8 cellular contexts compared by ENCODE assay signal in the genomic region with DNA sequence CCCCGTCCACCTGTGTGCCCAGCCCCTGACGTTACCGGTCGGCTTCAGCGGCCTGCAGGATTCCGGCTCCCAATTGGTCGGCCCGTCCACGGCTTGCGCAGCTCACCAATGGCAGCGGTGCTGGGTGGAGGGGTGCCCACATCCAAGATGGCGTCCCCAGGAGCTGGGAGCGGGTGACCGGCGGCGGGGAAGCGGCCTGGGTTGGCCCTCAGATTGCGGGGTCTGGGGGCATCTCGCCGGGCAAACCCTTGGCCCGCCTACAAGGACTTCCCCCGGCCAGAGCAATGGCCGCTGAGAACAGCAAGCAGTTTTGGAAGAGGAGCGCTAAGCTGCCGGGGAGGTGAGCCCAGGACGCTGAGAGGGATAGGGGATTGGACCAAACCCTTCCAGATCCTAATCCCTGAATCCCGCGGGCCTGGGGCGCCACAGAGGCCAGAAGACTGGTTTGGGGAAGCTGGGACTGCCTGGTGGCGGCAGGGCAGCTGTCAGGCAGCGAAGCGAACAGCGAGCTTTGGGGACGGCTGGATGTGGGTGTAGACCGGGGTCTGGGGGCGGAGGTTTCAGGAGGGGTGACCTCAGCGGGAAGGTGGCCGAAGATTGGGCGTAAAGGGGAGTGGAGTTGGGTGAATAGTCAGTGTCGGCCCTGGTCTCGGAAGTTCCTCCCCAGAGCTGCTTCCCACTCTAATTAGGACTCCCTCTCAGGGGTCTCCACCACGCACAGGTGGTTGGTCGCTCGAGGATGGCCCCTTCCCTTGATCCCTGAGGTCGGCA. TPM values are rescaled to one million over a fixed set of nuclear protein-coding genes. Genes with fewer than 3 reads are reported as not detected.
A peak's percentile ranks its signal among the peaks of the same experiment; 100 is the strongest.
DNase-seq lines count a peak whose midpoint lies in the region; ATAC-seq and TF ChIP-seq lines count a peak whose summit lies in the region.

A gene with protein sequence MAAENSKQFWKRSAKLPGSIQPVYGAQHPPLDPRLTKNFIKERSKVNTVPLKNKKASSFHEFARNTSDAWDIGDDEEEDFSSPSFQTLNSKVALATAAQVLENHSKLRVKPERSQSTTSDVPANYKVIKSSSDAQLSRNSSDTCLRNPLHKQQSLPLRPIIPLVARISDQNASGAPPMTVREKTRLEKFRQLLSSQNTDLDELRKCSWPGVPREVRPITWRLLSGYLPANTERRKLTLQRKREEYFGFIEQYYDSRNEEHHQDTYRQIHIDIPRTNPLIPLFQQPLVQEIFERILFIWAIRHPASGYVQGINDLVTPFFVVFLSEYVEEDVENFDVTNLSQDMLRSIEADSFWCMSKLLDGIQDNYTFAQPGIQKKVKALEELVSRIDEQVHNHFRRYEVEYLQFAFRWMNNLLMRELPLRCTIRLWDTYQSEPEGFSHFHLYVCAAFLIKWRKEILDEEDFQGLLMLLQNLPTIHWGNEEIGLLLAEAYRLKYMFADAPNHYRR (plus strand): TSS at position 139 of the 771 bp plus-strand sequence. CDS start 146 bp downstream, at position 285.
A gene (minus strand): TSS at position 511 of the 771 bp plus-strand sequence. CDS start 39,114 bp downstream, outside the sequence.

- peak within 1 kb of the TSS; percentile 70 to 98 (median 89) for H3K4me3 ChIP-seq in heart right ventricle
- H3K4me3 ChIP-seq in upper lobe of right lung: peak within 1 kb of the TSS; percentile 79

- TF ChIP-seq CTCF in heart right ventricle (IDR thresholded peaks at IDR 0.05) (no peak), upper lobe of right lung (IDR thresholded peaks at IDR 0.05) (no peak)

- no peaks in the 10 kb centered on the region for H3K27me3 ChIP-seq in heart right ventricle
- H3K27me3 ChIP-seq in upper lobe of right lung: no peaks in the 10 kb centered on the region

- H3K4me1 ChIP-seq in heart right ventricle (peaks cover 0 to 33% (median 24%) of the 10 kb centered on the region in 9 donors), upper lobe of right lung (peaks cover 18% of the 10 kb centered on the region)

- peak; percentile 58 for TF ChIP-seq POLR2A in GM15510 (IDR thresholded peaks at IDR 0.05; ENCODE audit: borderline replicate concordance, extremely low read depth, insufficient read length)

- no peaks in the 10 kb centered on the region for H3K9me3 ChIP-seq in heart right ventricle
- no peaks in the 10 kb centered on the region for H3K9me3 ChIP-seq in upper lobe of right lung

- H3K27ac ChIP-seq in heart right ventricle (peak within 1 kb of the TSS; percentile 69 to 98 (median 92)), upper lobe of right lung (peak within 1 kb of the TSS; percentile 88)

- intact Hi-C loops in heart right ventricle (cut with DNase I): no loop called here
- intact Hi-C loops in posterior vena cava (cut with DNase I): no loop called here
- intact Hi-C loops in upper lobe of right lung (cut with DNase I): no loop called here

- 0% methylated on average over 44 to 45 of the region's 45 CpGs for WGBS in heart right ventricle, 2 donors

- H3K36me3 ChIP-seq in heart right ventricle (no peaks in the 10 kb centered on the region), upper lobe of right lung (no peaks in the 10 kb centered on the region)

- ATAC-seq in HG02884 (IDR thresholded peaks at IDR 0.05; ENCODE audit: unreplicated experiment) (peak; percentile 91), heart right ventricle (peak; percentile 100), upper lobe of right lung (peak; percentile 100)

- DNase-seq in NCI-H146 treated with DMSO at 0.1 percent for 48 hours (lab: John Stamatoyannopoulos, UW; ENCODE audit: unreplicated experiment) (peak; percentile 98), T-helper 1 cell (peak; percentile 89 to 96 (median 95)), amniotic stem cell (lab: John Stamatoyannopoulos, UW) (peak; percentile 83), heart right ventricle (peak; percentile 94 to 96), posterior vena cava (ENCODE audit: low spot score) (peak; percentile 98), upper lobe of right lung (peak; percentile 98)

RNA-seq across cellular contexts. Expression of the first gene that starts in this region (rescaled TPM):
- total RNA-seq in heart right ventricle (1 to 10 TPM; 5.4 to 8.1 (median 6.6) TPM), posterior vena cava (1 to 10 TPM; 6.2 to 8.5 TPM), upper lobe of right lung (12.4 TPM)
- polyA plus RNA-seq in heart right ventricle: 1 to 10 TPM; 5.0 to 5.8 TPM

RNA-seq across cellular contexts. Expression of the second gene that starts in this region (rescaled TPM):
- total RNA-seq in heart right ventricle (1 to 10 TPM in 1 of 10 donors, under 1 TPM in 7, not detected in 2; 0.20 to 1.1 (median 0.41) TPM), posterior vena cava (1 to 10 TPM in 1 of 2 donors, under 1 TPM in 1; 0.56 to 2.0 TPM), upper lobe of right lung (1.8 TPM)
- under 1 TPM; 0.29 to 0.64 TPM for polyA plus RNA-seq in heart right ventricle

Comparison
In these comparisons a context has a peak if more than half of its experiments do, and no peak if none do; other contexts are left out.
1. Peak in every context shown above with its lines: DNase-seq, ATAC-seq, H3K4me3 ChIP-seq and H3K27ac ChIP-seq.